ENCODE assay signal across 8 cellular contexts in the genomic region with DNA sequence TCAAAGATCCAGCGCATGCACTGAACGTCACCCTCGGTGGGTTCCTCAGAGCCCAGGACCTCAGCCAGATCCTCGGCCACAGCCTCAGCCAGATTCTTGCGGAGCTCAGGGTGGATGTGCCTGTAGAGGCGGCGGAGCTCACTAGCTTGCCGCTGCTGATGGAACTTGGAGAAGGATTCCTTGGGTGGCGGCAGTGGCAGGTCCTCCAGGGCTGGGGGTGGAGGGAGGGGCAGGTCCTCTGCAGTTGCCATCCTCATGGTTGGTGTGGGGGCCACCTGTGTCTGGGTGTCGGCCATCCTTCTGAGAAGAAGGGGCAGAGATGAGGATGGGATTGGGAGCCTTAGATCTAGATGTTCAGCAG. TPM values are rescaled to one million over a fixed set of nuclear protein-coding genes. Genes with fewer than 3 reads are reported as not detected.
"Had no signal": no experiment of that assay in that cellular context is flagged by ENCODE, and none has a peak within 500 bp of the region (broad histone marks: within the 10 kb centered on the region; RNA-seq: fewer than 3 reads in every experiment).

No MANE protein-coding gene starts in this region.

- H3K27me3 Mint-ChIP-seq: activated CD8-positive, alpha-beta T cell treated with anti-CD3 and anti-CD28 coated beads for 36 hours had no signal

- H3K9me3 Mint-ChIP-seq: T-cell had no signal

- H3K4me3 Mint-ChIP-seq: activated CD8-positive, alpha-beta T cell treated with anti-CD3 and anti-CD28 coated beads for 36 hours; T-cell had no signal

- H3K27ac Mint-ChIP-seq: T-cell had no signal

- H3K9me3 ChIP-seq: breast epithelium had no signal

- H3K36me3 ChIP-seq: breast epithelium, WERI-Rb-1 had no signal

- H3K27me3 ChIP-seq: breast epithelium had no signal

- H3K36me3 Mint-ChIP-seq: T-cell had no signal

- H3K27ac ChIP-seq: WERI-Rb-1 had no signal

- DNase-seq: aorta, NCI-H187 had no signal

- H3K4me3 ChIP-seq: breast epithelium, K562 had no signal

- FAIRE-seq: RCC 7860 had no signal

RNA-seq across cellular contexts. Expression of gene XIRP1, which starts 3.3 kb away (rescaled TPM):
- total RNA-seq: T-cell had no signal
